8 cellular contexts compared by ENCODE assay signal in the genomic region with DNA sequence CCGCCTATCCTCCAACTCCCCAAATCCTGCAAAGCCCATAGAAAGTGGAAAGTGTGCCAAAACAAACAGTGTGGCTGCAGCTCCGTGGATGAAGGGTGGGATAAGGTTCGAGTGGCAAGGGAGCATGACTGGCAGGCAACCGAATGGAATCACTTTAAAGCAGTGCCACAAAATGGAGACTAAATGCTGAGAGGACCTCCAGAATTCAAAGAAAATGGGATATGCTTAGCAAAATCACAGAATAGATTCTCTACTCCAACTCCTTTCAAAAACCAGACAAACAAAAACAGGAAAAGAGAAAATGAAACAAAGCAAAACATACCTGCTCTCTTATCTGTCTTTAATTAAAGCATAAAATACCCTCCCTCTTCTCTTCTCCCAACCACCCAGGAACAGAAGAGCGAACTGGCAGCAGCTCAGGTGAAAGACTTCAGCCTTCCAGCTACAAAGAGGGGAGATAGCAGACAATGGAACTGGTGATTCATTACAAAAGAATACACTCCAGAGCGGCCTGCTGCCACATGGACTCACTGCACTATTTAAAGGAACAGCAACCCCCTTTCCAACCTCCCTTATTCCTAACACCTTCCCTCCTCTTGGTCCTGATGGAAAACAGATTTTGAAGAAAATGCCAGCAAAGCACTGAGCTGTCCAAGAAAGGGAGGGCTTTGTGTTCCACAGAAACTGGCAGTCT.
DNase-seq lines count a peak whose midpoint lies in the region; ATAC-seq and TF ChIP-seq lines count a peak whose summit lies in the region.

No MANE protein-coding gene starts in this region.

- no peak for DNase-seq in activated T-cell treated with anti-CD3 and anti-CD28 coated beads, Interleukin-2, amount 50 U/mL, for 24 hours
- DNase-seq in activated T-cell treated with anti-CD3 and anti-CD28 coated beads, Interleukin-2, amount 50 U/mL, for 1 hour: no peak
- DNase-seq in NCI-H774 (lab: John Stamatoyannopoulos, UW) (peak; percentile 15), coronary artery (ENCODE audit: low spot score) (no peak), left lung (peak; percentile 32 to 59), transverse colon (peak; percentile 38)

- peaks cover 16% of the 10 kb centered on the region for H3K27me3 Mint-ChIP-seq in activated T-cell treated with anti-CD3 and anti-CD28 coated beads, Interleukin-2, amount 50 U/mL, for 24 hours

- 20 to 22% methylated on average over 2 to 6 of the region's 6 CpGs for WGBS in transverse colon (ENCODE audit: low coverage in 1 of 2), 2 donors

- H3K27me3 ChIP-seq in left lung (no peaks in the 10 kb centered on the region), transverse colon (no peaks in the 10 kb centered on the region)

- H3K4me3 Mint-ChIP-seq in activated T-cell treated with anti-CD3 and anti-CD28 coated beads, Interleukin-2, amount 50 U/mL, for 24 hours: no peak overlapping the region

- H3K4me3 ChIP-seq in coronary artery: peak overlapping the region; percentile 61
- peak overlapping the region; percentile 7 to 23 for H3K4me3 ChIP-seq in left lung
- peak overlapping the region in 3 of 4 donors; percentile 18 to 46 (median 26) for H3K4me3 ChIP-seq in transverse colon

- in situ Hi-C loops in transverse colon (cut with MboI; ENCODE audit: low pct_ligation_motif_present in 1 of 4, low pct_unique_long_range_greater_than_20kb in 1 of 4, low sequenced_read_pairs in 3 of 4): no loop called here

- H3K9me3 Mint-ChIP-seq in activated T-cell treated with anti-CD3 and anti-CD28 coated beads, Interleukin-2, amount 50 U/mL, for 24 hours: no peaks in the 10 kb centered on the region

- ATAC-seq in left lung (peak; percentile 69), HG02981 (IDR thresholded peaks at IDR 0.05; ENCODE audit: unreplicated experiment) (no peak), GM18498 (IDR thresholded peaks at IDR 0.05; ENCODE audit: unreplicated experiment) (no peak)

- peak overlapping the region; percentile 34 to 74 for H3K27ac ChIP-seq in coronary artery
- peak overlapping the region; percentile 82 to 86 for H3K27ac ChIP-seq in left lung
- H3K27ac ChIP-seq in transverse colon: peak overlapping the region; percentile 85 to 88 (median 86)

- peaks cover 22% of the 10 kb centered on the region for H3K4me1 Mint-ChIP-seq in activated T-cell treated with anti-CD3 and anti-CD28 coated beads, Interleukin-2, amount 50 U/mL, for 24 hours (ENCODE audit: low read depth)

- no peaks in the 10 kb centered on the region for H3K9me3 ChIP-seq in left lung
- no peaks in the 10 kb centered on the region for H3K9me3 ChIP-seq in transverse colon

- H3K36me3 ChIP-seq in left lung (no peaks in the 10 kb centered on the region), transverse colon (no peaks in the 10 kb centered on the region)

- TF ChIP-seq CTCF in coronary artery (IDR thresholded peaks at IDR 0.05): no peak
- no peak for TF ChIP-seq CTCF in left lung (IDR thresholded peaks at IDR 0.05)
- TF ChIP-seq CTCF in transverse colon (IDR thresholded peaks at IDR 0.05): no peak

- TF ChIP-seq EP300 in transverse colon (IDR thresholded peaks at IDR 0.05; ENCODE audit: low read depth): no peak

- H3K4me1 ChIP-seq in left lung (peaks cover 37 to 61% of the 10 kb centered on the region in 2 donors), transverse colon (peaks cover 14 to 69% (median 58%) of the 10 kb centered on the region in 4 donors)

- TF ChIP-seq POLR2A in transverse colon (IDR thresholded peaks at IDR 0.05): no peak

- intact Hi-C loops in left lung (cut with DNase I): loop anchor here in 1 of 2 donors (5.0 kb wide), 1 partner anchor 209 kb away; no protein-coding TSS in a partner anchor
- intact Hi-C loops in transverse colon (cut with DNase I; ENCODE audit: low total_unique reads): loop anchor here (10.0 kb wide), 2 partner anchors 79 to 201 kb away; no protein-coding TSS in a partner anchor

- H3K36me3 Mint-ChIP-seq in activated T-cell treated with anti-CD3 and anti-CD28 coated beads, Interleukin-2, amount 50 U/mL, for 24 hours (ENCODE audit: low read depth): no peaks in the 10 kb centered on the region

- H3K27ac Mint-ChIP-seq in activated T-cell treated with anti-CD3 and anti-CD28 coated beads, Interleukin-2, amount 50 U/mL, for 24 hours: peak overlapping the region; percentile 68

Comparison
In these comparisons a context has a peak if more than half of its experiments do, and no peak if none do; other contexts are left out.
1. DNase-seq: peak in NCI-H774 (single experiment), left lung (2 of 2) and transverse colon (single experiment); none in activated T-cell treated with anti-CD3 and anti-CD28 coated beads, Interleukin-2, amount 50 U/mL, for 24 hours (single experiment), activated T-cell treated with anti-CD3 and anti-CD28 coated beads, Interleukin-2, amount 50 U/mL, for 1 hour (single experiment) and coronary artery (single experiment).
2. Peak in every context shown above with its lines, with median percentiles within 50 percentile points of each other: H3K27ac ChIP-seq and H3K4me3 ChIP-seq.